ENCODE assay signal across 24 cellular contexts in the genomic region with DNA sequence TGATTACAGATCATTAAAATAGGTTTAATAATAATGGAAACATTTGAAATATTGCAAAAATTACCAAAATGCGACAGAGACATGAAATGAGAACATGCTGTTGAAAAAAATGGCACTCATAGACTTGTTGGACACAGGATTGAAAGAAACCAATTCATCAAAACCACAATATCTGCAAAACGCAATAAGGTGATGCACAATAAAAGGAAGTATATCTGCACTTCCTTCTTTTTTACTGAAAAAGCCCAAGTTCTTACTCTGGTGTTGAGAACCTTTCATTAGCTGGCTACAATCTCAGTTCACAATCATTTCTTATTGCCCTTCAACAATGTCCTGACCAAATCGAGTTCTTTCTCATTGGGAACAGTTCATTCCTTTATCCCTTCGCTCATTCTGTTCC.
A peak's percentile ranks its signal among the peaks of the same experiment; 100 is the strongest.
DNase-seq lines count a peak whose midpoint lies in the region; ATAC-seq and TF ChIP-seq lines count a peak whose summit lies in the region.
"Had no signal": no experiment of that assay in that cellular context is flagged by ENCODE, and none has a peak within 500 bp of the region (broad histone marks: within the 10 kb centered on the region; RNA-seq: fewer than 3 reads in every experiment).

No MANE protein-coding gene starts in this region.

- H4K20me1 ChIP-seq in DOHH2 (ENCODE audit: control insufficient read depth, insufficient read depth, low read depth, low read length), result no peaks in the 10 kb centered on the region

- no peaks in the 10 kb centered on the region for H3F3A ChIP-seq in DOHH2 (ENCODE audit: control insufficient read depth, insufficient read depth)

- H3K4me3 Mint-ChIP-seq in central memory CD8-positive, alpha-beta T cell, result no peak overlapping the region
- H3K4me3 Mint-ChIP-seq: activated CD8-positive, alpha-beta T cell treated with anti-CD3 and anti-CD28 coated beads, Interleukin-2, amount 10 ng/mL, durations not matched to agents 7 days and 5 days had no signal

- no peaks in the 10 kb centered on the region for H3K27me3 Mint-ChIP-seq in central memory CD8-positive, alpha-beta T cell

- H3K36me3 ChIP-seq in DOHH2 (ENCODE audit: control insufficient read depth, low read length), result no peaks in the 10 kb centered on the region
- H3K36me3 ChIP-seq: brain microvascular endothelial cell had no signal

- no peaks in the 10 kb centered on the region for H3K9me3 Mint-ChIP-seq in central memory CD8-positive, alpha-beta T cell

- no peak for ATAC-seq in central memory CD8-positive, alpha-beta T cell (replicated peaks; ENCODE audit: extremely low read depth, poor library complexity, severe bottlenecking)
- no peak for ATAC-seq in HG02870 (IDR thresholded peaks at IDR 0.05; ENCODE audit: unreplicated experiment)
- no peak for ATAC-seq in GM21619 (IDR thresholded peaks at IDR 0.05; ENCODE audit: unreplicated experiment)
- ATAC-seq: activated CD8-positive, alpha-beta T cell treated with anti-CD3 and anti-CD28 coated beads, Interleukin-2, amount 10 ng/mL, durations not matched to agents 7 days and 5 days; heart right ventricle; left cardiac atrium had no signal

- DNase-seq in AML-193 (lab: John Stamatoyannopoulos, UW) (peak; percentile 8 to 39), NOMO-1 (lab: John Stamatoyannopoulos, UW; ENCODE audit: unreplicated experiment in 2 of 2) (peak; percentile 43 to 70), NCI-H2029 (lab: John Stamatoyannopoulos, UW) (no peak)
- DNase-seq in central memory CD8-positive, alpha-beta T cell (ENCODE audit: low spot score in 2 of 2), result no peak
- DNase-seq: activated CD4-positive, CD25-positive, alpha-beta regulatory T cell treated with anti-CD3 and anti-CD28 coated beads, Interleukin-2, amount 50 U/mL, for 72 hours; activated CD8-positive, alpha-beta T cell treated with anti-CD3 and anti-CD28 coated beads, Interleukin-2, amount 10 ng/mL, durations not matched to agents 7 days and 5 days; activated T-cell treated with anti-CD3 and anti-CD28 coated beads for 4 hours; brain microvascular endothelial cell; effector memory CD4-positive, alpha-beta T cell; foreskin fibroblast; heart right ventricle; left cardiac atrium; mammary epithelial cell; NCI-H1092; NCI-H187; NCI-H69; occipital lobe; stimulated activated CD4-positive, alpha-beta T cell treated with anti-CD3 and anti-CD28 coated beads, Interleukin-1b, Interleukin-23, amount 100 ng/mL, for 48 hours had no signal

- no peaks in the 10 kb centered on the region for H3K79me2 ChIP-seq in DOHH2 (ENCODE audit: control insufficient read depth, low read length)

- H3K27me3 ChIP-seq in DOHH2 (ENCODE audit: control insufficient read depth, low read length), result no peaks in the 10 kb centered on the region
- H3K27me3 ChIP-seq: brain microvascular endothelial cell, heart right ventricle, suprapubic skin had no signal

- peak overlapping the region; percentile 19 for H3K27ac Mint-ChIP-seq in central memory CD8-positive, alpha-beta T cell (ENCODE audit: low read depth)
- H3K27ac Mint-ChIP-seq: activated CD8-positive, alpha-beta T cell treated with anti-CD3 and anti-CD28 coated beads, Interleukin-2, amount 10 ng/mL, durations not matched to agents 7 days and 5 days had no signal

- TF ChIP-seq CTCF in DOHH2 (IDR thresholded peaks at IDR 0.05; ENCODE audit: low read depth, low read length, poor library complexity, severe bottlenecking), result no peak

- 0 out of 2 replicates have a peak, but pooled peaks cover 2% of the 10 kb centered on the region for H3K9me3 ChIP-seq in DOHH2 (ENCODE audit: control insufficient read depth, insufficient read depth, low read length)
- H3K9me3 ChIP-seq: suprapubic skin had no signal

- no peak overlapping the region for H3K4me3 ChIP-seq in DOHH2 (ENCODE audit: low read length)
- H3K4me3 ChIP-seq: heart right ventricle, skin epidermis, suprapubic skin had no signal

- H3K9me2 ChIP-seq in DOHH2 (replicated peaks; ENCODE audit: control insufficient read depth, low read length), result no peaks in the 10 kb centered on the region

- peaks cover 4% of the 10 kb centered on the region for H3K36me3 Mint-ChIP-seq in central memory CD8-positive, alpha-beta T cell (ENCODE audit: insufficient read depth)

- peak overlapping the region; percentile 3; the same call in 1 of the 2 replicates for H3K4me2 ChIP-seq in DOHH2 (ENCODE audit: low read length)

- no peak overlapping the region for H3K27ac ChIP-seq in DOHH2 (ENCODE audit: low read depth, low read length)
- H3K27ac ChIP-seq: brain microvascular endothelial cell, C4-2B, heart right ventricle, skin epidermis, suprapubic skin had no signal

- peaks cover 14% of the 10 kb centered on the region for H3K4me1 Mint-ChIP-seq in central memory CD8-positive, alpha-beta T cell

- peaks cover 14% of the 10 kb centered on the region for H3K4me1 ChIP-seq in DOHH2 (ENCODE audit: control insufficient read depth, low read length)
- H3K4me1 ChIP-seq: heart right ventricle, suprapubic skin had no signal

Comparison
In these comparisons a context has a peak if more than half of its experiments do, and no peak if none do; other contexts are left out.
1. DNase-seq: peak in AML-193 (2 of 2) and NOMO-1 (2 of 2); none in central memory CD8-positive, alpha-beta T cell (0 of 2) and NCI-H2029 (single experiment).